In the genomic region with DNA sequence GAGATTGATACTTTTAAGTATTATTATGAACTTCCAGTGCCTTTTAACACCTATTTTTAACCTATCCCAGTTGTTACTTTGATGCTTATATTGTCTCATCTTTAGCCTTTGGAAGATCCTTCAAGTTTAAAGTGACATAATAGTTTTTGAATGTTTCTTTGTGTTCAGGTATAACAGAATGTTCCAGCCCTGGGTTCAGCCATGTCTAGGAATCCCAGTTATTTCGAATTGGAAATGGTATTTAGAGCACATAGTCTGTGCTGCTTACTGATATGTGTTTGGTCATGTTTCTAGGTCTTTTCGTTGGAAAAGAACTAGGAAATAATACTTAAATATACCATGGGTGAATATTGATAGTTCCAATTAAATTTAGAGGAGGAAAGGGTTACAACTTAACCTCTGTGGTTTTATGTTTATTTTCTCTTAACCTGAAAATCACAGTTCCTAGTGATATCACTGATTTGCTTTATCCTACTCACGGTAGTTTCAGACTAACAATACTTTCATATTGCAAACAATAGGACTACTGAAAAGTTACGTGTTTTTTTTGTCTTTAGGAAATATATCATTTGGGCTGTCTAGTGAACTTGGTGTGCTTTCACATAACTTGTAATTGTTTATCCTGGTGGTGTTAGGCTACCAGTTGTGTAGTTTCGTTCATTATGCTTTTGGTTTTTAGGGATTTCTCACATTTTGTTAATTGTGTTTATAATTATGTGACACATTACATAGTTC, we compare ENCODE assay signal across 16 cellular contexts. TPM values are rescaled to one million over a fixed set of nuclear protein-coding genes. Genes with fewer than 3 reads are reported as not detected.
A peak's percentile ranks its signal among the peaks of the same experiment; 100 is the strongest.
DNase-seq lines count a peak whose midpoint lies in the region; ATAC-seq, FAIRE-seq and TF ChIP-seq lines count a peak whose summit lies in the region.
"Had no signal": no experiment of that assay in that cellular context is flagged by ENCODE, and none has a peak within 500 bp of the region (broad histone marks: within the 10 kb centered on the region; RNA-seq: fewer than 3 reads in every experiment).

No MANE protein-coding gene starts in this region.

- H3K36me3 ChIP-seq in CD4-positive, CD25-positive, alpha-beta regulatory T cell (ENCODE audit: control insufficient read depth, insufficient read depth, low read length), result peaks cover 7% of the 10 kb centered on the region
- H3K36me3 ChIP-seq in osteoblast (ENCODE audit: insufficient read depth, low read length), result no peaks in the 10 kb centered on the region
- peaks cover 22% of the 10 kb centered on the region for H3K36me3 ChIP-seq in WERI-Rb-1
- no peaks in the 10 kb centered on the region for H3K36me3 ChIP-seq in ovary

- H3K27ac ChIP-seq in CD4-positive, CD25-positive, alpha-beta regulatory T cell (ENCODE audit: insufficient read depth, low read length, poor library complexity, severe bottlenecking), result no peak overlapping the region
- H3K27ac ChIP-seq in osteoblast (ENCODE audit: low read depth, low read length) (no peak overlapping the region), WERI-Rb-1 (no peak overlapping the region), ovary (no peak overlapping the region)

- no peaks in the 10 kb centered on the region for H3K27me3 Mint-ChIP-seq in CD4-positive, CD25-positive, alpha-beta regulatory T cell
- H3K27me3 Mint-ChIP-seq: CD4-positive, alpha-beta memory T cell had no signal

- TF ChIP-seq CTCF in osteoblast (IDR thresholded peaks at IDR 0.05; ENCODE audit: extremely low read depth, low read depth, low read length) (no peak), WERI-Rb-1 (IDR thresholded peaks at IDR 0.05; ENCODE audit: low read depth, low read length) (no peak), ovary (IDR thresholded peaks at IDR 0.05) (no peak)

- peaks cover 31% of the 10 kb centered on the region for H3K4me1 ChIP-seq in CD4-positive, CD25-positive, alpha-beta regulatory T cell (ENCODE audit: control insufficient read depth, insufficient read depth, low read length, poor library complexity, severe bottlenecking)
- H3K4me1 ChIP-seq in osteoblast (ENCODE audit: insufficient read depth, low read length) (peaks cover 7% of the 10 kb centered on the region), ovary (ENCODE audit: insufficient read depth) (peaks cover 6% of the 10 kb centered on the region)

- H3K27ac Mint-ChIP-seq in CD4-positive, CD25-positive, alpha-beta regulatory T cell, result peak overlapping the region in 2 of 3 donors; percentile 47 to 56

- H4K20me1 ChIP-seq in osteoblast (ENCODE audit: insufficient read depth, low read length), result peaks cover 31% of the 10 kb centered on the region

- peak; percentile 23 for FAIRE-seq in GM19239 (lab: Jason Lieb, UNC)

- WGBS in ovary, 3 donors, result 65 to 77% (median 71%) methylated on average over 5 of the region's 5 CpGs

- H3K9me3 Mint-ChIP-seq in CD4-positive, CD25-positive, alpha-beta regulatory T cell, result peaks cover 0 to 6% (median 2%) of the 10 kb centered on the region in 7 donors

- peaks cover 58 to 85% (median 68%) of the 10 kb centered on the region in 4 donors for H3K4me1 Mint-ChIP-seq in CD4-positive, CD25-positive, alpha-beta regulatory T cell

- no peak for TF ChIP-seq EP300 in ovary (IDR thresholded peaks at IDR 0.05)

- H3K36me3 Mint-ChIP-seq in CD4-positive, CD25-positive, alpha-beta regulatory T cell, result peaks cover 15% of the 10 kb centered on the region

- no peaks in the 10 kb centered on the region for H3K27me3 ChIP-seq in CD4-positive, CD25-positive, alpha-beta regulatory T cell (ENCODE audit: control insufficient read depth, insufficient read depth, low read length)
- H3K27me3 ChIP-seq in osteoblast (ENCODE audit: insufficient read depth, low read length), result no peaks in the 10 kb centered on the region
- no peaks in the 10 kb centered on the region for H3K27me3 ChIP-seq in WERI-Rb-1 (ENCODE audit: insufficient read depth, low read depth, severe bottlenecking)
- H3K27me3 ChIP-seq in ovary, result no peaks in the 10 kb centered on the region

- peak overlapping the region; percentile 45 for H3K4me3 ChIP-seq in CD4-positive, CD25-positive, alpha-beta regulatory T cell (ENCODE audit: low read depth, low read length)
- H3K4me3 ChIP-seq in osteoblast (ENCODE audit: insufficient read depth, low read length) (no peak overlapping the region), WERI-Rb-1 (ENCODE audit: low read depth, low read length) (no peak overlapping the region), ovary (no peak overlapping the region)
- H3K4me3 ChIP-seq: PC-9 had no signal

- no peak for TF ChIP-seq POLR2A in ovary (IDR thresholded peaks at IDR 0.05)

- ATAC-seq in CD4-positive, CD25-positive, alpha-beta regulatory T cell (ENCODE audit: low read depth in 2 of 2), result no peak
- no peak for ATAC-seq in HG02678 (IDR thresholded peaks at IDR 0.05; ENCODE audit: unreplicated experiment)

- no peak overlapping the region for H2AFZ ChIP-seq in osteoblast (ENCODE audit: low read length)
- H2AFZ ChIP-seq: PC-9 had no signal

- peak overlapping the region in 3 of 4 donors; percentile 15 to 55 (median 42) for H3K4me3 Mint-ChIP-seq in CD4-positive, CD25-positive, alpha-beta regulatory T cell

- peaks cover 99% of the 10 kb centered on the region for H3K79me2 ChIP-seq in osteoblast (ENCODE audit: insufficient read depth, low read length)

- DNase-seq in CD4-positive, CD25-positive, alpha-beta regulatory T cell, result no peak
- DNase-seq in GM19239 (ENCODE audit: insufficient read length, low spot score) (no peak), dermis blood vessel endothelial cell (peak; percentile 47), osteoblast (ENCODE audit: insufficient read length, low spot score, missing footprints) (peak; percentile 23), WERI-Rb-1 (no peak), ovary (no peak)
- DNase-seq: CD4-positive, alpha-beta memory T cell; DMS 273 treated with DMSO at 0.1 percent for 48 hours; H7; MM.1S; NCI-H1105; NCI-H187; NCI-H446 treated with DMSO at 0.1 percent for 48 hours; NCI-H748 treated with DMSO at 0.1 percent for 48 hours; PC-9 had no signal

- intact Hi-C loops in ovary (cut with DNase I), result no loop called here

- H3K4me2 ChIP-seq in osteoblast (ENCODE audit: insufficient read depth, low read length), result no peak overlapping the region
- H3K4me2 ChIP-seq: PC-9 had no signal

- no peaks in the 10 kb centered on the region for H3K9me3 ChIP-seq in CD4-positive, CD25-positive, alpha-beta regulatory T cell (ENCODE audit: control insufficient read depth in 2 of 2, low read length in 2 of 2)
- H3K9me3 ChIP-seq in osteoblast (ENCODE audit: low read depth, low read length) (no peaks in the 10 kb centered on the region), WERI-Rb-1 (ENCODE audit: severe bottlenecking) (no peaks in the 10 kb centered on the region), ovary (no peaks in the 10 kb centered on the region)

RNA-seq across cellular contexts. Expression of a gene that starts 37.8 kb away (rescaled TPM):
- total RNA-seq in CD4-positive, CD25-positive, alpha-beta regulatory T cell, result 222 TPM
- polyA plus RNA-seq in CD4-positive, CD25-positive, alpha-beta regulatory T cell, result 10 to 100 TPM; 19.9 to 22.3 (median 20.6) TPM
- 88.9 and 99.9 TPM in 2 replicates for total RNA-seq in dermis blood vessel endothelial cell
- total RNA-seq in osteoblast, result 81.3 and 84.3 TPM in 2 replicates
- total RNA-seq in ovary, result 10 to 100 TPM; 37.3 to 63.3 (median 46.7) TPM
- 10 to 100 TPM; 27.2 to 33.1 TPM for polyA plus RNA-seq in ovary

Comparison
In these comparisons a context has a peak if more than half of its experiments do, and no peak if none do; other contexts are left out.
1. DNase-seq: peak in dermis blood vessel endothelial cell (single experiment) and osteoblast (single experiment); none in CD4-positive, CD25-positive, alpha-beta regulatory T cell (0 of 3), GM19239 (single experiment), WERI-Rb-1 (single experiment) and ovary (0 of 5).